ENCODE assay signal across 1 cellular context in genomic region chr10:66925896-66926719, GRCh38.
TF ChIP-seq lines count a peak whose summit lies in the region.

Gene LRRTM3 (plus strand): TSS chr10:66926036.

TF ChIP-seq in K562, 482 proteins besides CTCF, POLR2A, EP300 and RAD21 (continued from another document):
- TF ChIP-seq ATF2 (CRISPR knock-in tag; IDR thresholded peaks at IDR 0.05) (no peak), GTF2A2 (tag; IDR thresholded peaks at IDR 0.05) (no peak), ZNF311 (CRISPR knock-in tag; IDR thresholded peaks at IDR 0.05) (no peak), FOXK1 (CRISPR knock-in tag; IDR thresholded peaks at IDR 0.05; ENCODE audit: borderline replicate concordance) (no peak), SMAD4 (CRISPR knock-in tag; conservative IDR thresholded peaks at IDR 0.05) (no peak), ZNF212 (CRISPR knock-in tag; IDR thresholded peaks at IDR 0.05) (no peak), PCBP2 (IDR thresholded peaks at IDR 0.05; ENCODE audit: low read depth, low read length, poor library complexity, severe bottlenecking) (no peak), HNRNPUL1 (IDR thresholded peaks at IDR 0.05; ENCODE audit: low read length) (no peak)
TF ChIP-seq in K562: peak in this region for 0.
